Comparison of ENCODE assay signal across 17 cellular contexts in genomic region chr15:92619380-92620101, GRCh38. TPM values are rescaled to one million over a fixed set of nuclear protein-coding genes. Genes with fewer than 3 reads are reported as not detected.
DNase-seq lines count a peak whose midpoint lies in the region; TF ChIP-seq lines count a peak whose summit lies in the region.
"Had no signal": no experiment of that assay in that cellular context is flagged by ENCODE, and none has a peak within 500 bp of the region (broad histone marks: within the 10 kb centered on the region; RNA-seq: fewer than 3 reads in every experiment).

No MANE protein-coding gene starts in this region.

- H3K27me3 ChIP-seq in dorsolateral prefrontal cortex (no peaks in the 10 kb centered on the region), testis (no peaks in the 10 kb centered on the region), SJCRH30 (no peaks in the 10 kb centered on the region)

- intact Hi-C loops in dorsolateral prefrontal cortex (cut with DNase I), result no loop called here
- intact Hi-C loops in testis (cut with DNase I; ENCODE audit: low total_unique reads), result loop anchor here (10.0 kb wide), 1 partner anchor 95 kb away; no protein-coding TSS in a partner anchor

- H3K4me1 ChIP-seq in testis, result peaks cover 12% of the 10 kb centered on the region
- peaks cover 51% of the 10 kb centered on the region for H3K4me1 ChIP-seq in SJCRH30

- no peak overlapping the region for H3K4me3 ChIP-seq in LNCaP clone FGC (ENCODE audit: low read depth, low read length)
- H3K4me3 ChIP-seq in dorsolateral prefrontal cortex, result no peak overlapping the region
- H3K4me3 ChIP-seq in testis, result no peak overlapping the region
- H3K4me3 ChIP-seq in SJCRH30, result no peak overlapping the region

- no peaks in the 10 kb centered on the region for H3K36me3 ChIP-seq in testis (ENCODE audit: low read depth, missing control alignments)
- no peaks in the 10 kb centered on the region for H3K36me3 ChIP-seq in SJCRH30

- no peak for TF ChIP-seq CTCF in LNCaP clone FGC (IDR thresholded peaks at IDR 0.05; ENCODE audit: control insufficient read depth, extremely low read depth, insufficient read depth)
- TF ChIP-seq CTCF in dorsolateral prefrontal cortex (IDR thresholded peaks at IDR 0.05 in 54 of 56, conservative IDR thresholded peaks at IDR 0.05 in 2 of 56; ENCODE audit: low read depth in 1 of 56, partially characterized antibody in 56 of 56), result no peak
- TF ChIP-seq CTCF in testis (IDR thresholded peaks at IDR 0.05), result no peak

- DNase-seq in LNCaP clone FGC (ENCODE audit: low read depth) (peak; percentile 60), dorsolateral prefrontal cortex (peak in 2 of 10 donors; percentile 18 to 21), mesenteric fat pad (ENCODE audit: low spot score) (peak; percentile 53), testis (peak; percentile 39), ACHN (no peak), SJCRH30 (no peak), cerebellar nuclear complex (lab: John Stamatoyannopoulos, UW) (no peak)
- DNase-seq: activated CD4-positive, alpha-beta T cell treated with anti-CD3 and anti-CD28 coated beads for 4 hours; activated gamma-delta T cell; DMS153; effector CD4-positive, alpha-beta T cell; immature natural killer cell; NCI-H1417; NCI-H774; nucleus accumbens; SK-N-SH; stimulated activated CD4-positive, alpha-beta T cell treated with anti-CD3 and anti-CD28 coated beads, Interleukin-4, amount 100 ng/mL, for 24 hours had no signal

- 77 to 81% methylated on average over 4 of the region's 4 CpGs for WGBS in testis, 2 donors

- TF ChIP-seq POLR2A in testis (IDR thresholded peaks at IDR 0.05), result no peak

- H3K9me3 ChIP-seq in testis, result no peaks in the 10 kb centered on the region
- no peaks in the 10 kb centered on the region for H3K9me3 ChIP-seq in SJCRH30 (replicated peaks)
- H3K9me3 ChIP-seq: SK-N-SH had no signal

- H3K27ac ChIP-seq in dorsolateral prefrontal cortex (peak overlapping the region in 41 of 59 donors; percentile 6 to 95 (median 47)), testis (no peak overlapping the region), SJCRH30 (no peak overlapping the region)

- in situ Hi-C loops in ACHN (cut with HindIII; ENCODE audit: low pct_ligation_motif_present, low pct_unique_long_range_greater_than_20kb, low sequenced_read_pairs), result no loop called here

RNA-seq across cellular contexts. Expression of gene FAM174B, which starts 36.0 kb away (rescaled TPM):
- total RNA-seq in dorsolateral prefrontal cortex (10 to 100 TPM; 17.4 to 51.5 (median 33.1) TPM), mesenteric fat pad (15.4 TPM), testis (10 to 100 TPM; 15.7 to 18.6 TPM)
- polyA plus RNA-seq in testis (ENCODE audit: insufficient read depth, low read depth, low replicate concordance), result 18.7 TPM
- total RNA-seq in SJCRH30 (2014; rRNA removed; shearing (Covaris generic)), result 8.3 and 10.9 TPM in 2 replicates

Comparison
In these comparisons a context has a peak if more than half of its experiments do, and no peak if none do; other contexts are left out.
1. DNase-seq: peak in LNCaP clone FGC (single experiment), mesenteric fat pad (single experiment) and testis (single experiment); none in ACHN (single experiment), SJCRH30 (0 of 2) and cerebellar nuclear complex (0 of 2).
2. H3K27ac ChIP-seq: peak in dorsolateral prefrontal cortex (41 of 59); none in testis (0 of 2) and SJCRH30 (single experiment).